In the genomic region with DNA sequence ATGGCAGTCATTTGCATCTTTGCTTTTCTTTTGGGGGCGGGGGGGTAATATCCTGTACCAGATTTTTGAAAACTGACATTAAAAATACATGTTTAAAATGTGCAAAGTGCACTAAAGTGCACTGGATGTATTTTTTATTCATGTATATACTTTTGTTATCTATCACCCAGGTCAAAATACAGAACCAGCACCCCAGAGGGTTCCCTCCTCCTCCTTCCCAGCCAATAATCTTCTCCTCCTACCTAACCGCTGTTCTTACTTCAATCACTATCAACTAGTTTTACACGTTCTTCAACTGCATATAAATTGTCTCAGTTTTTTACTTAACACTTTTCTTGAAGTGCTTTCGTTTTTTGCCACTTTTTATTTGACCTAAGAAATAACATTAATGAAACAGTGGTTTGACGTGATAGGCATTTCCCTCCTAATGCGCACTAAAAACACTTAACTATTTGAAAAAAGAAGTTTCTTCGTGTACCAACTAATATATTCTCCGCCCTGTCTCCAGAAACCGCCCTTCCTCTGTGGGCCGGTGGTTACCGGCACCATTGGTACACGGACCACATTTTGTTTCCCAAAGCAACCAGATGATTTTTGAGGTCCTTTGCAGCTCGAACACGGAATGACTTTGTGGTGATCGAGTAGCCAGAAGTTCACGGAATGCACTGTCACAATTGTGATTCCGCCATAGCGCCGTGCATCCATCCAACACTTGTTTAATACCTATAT, we compare ENCODE assay signal across 8 cellular contexts.
DNase-seq lines count a peak whose midpoint lies in the region; ATAC-seq, FAIRE-seq and TF ChIP-seq lines count a peak whose summit lies in the region.

No MANE protein-coding gene starts in this region.

- peaks cover 24% of the 10 kb centered on the region for H3K36me3 Mint-ChIP-seq in effector memory CD8-positive, alpha-beta T cell (ENCODE audit: insufficient read depth)
- peaks cover under 1% of the 10 kb centered on the region for H3K36me3 Mint-ChIP-seq in nephron progenitor cell (ENCODE audit: low read depth)

- TF ChIP-seq CTCF in WI38 (IDR thresholded peaks at IDR 0.05; ENCODE audit: low read depth, low read length) = no peak
- TF ChIP-seq CTCF in nephron progenitor cell (IDR thresholded peaks at IDR 0.05) = no peak

- peak overlapping the region; percentile 90 to 93 for H3K27ac Mint-ChIP-seq in effector memory CD8-positive, alpha-beta T cell
- H3K27ac Mint-ChIP-seq in nephron progenitor cell = peak overlapping the region; percentile 66

- peak; percentile 31 for ATAC-seq in effector memory CD8-positive, alpha-beta T cell (replicated peaks)

- H3K4me1 Mint-ChIP-seq in effector memory CD8-positive, alpha-beta T cell (ENCODE audit: low read depth in 2 of 2) = peaks cover 35 to 41% of the 10 kb centered on the region in 2 donors
- H3K4me1 Mint-ChIP-seq in nephron progenitor cell = peaks cover 58% of the 10 kb centered on the region

- no peaks in the 10 kb centered on the region for H3K9me3 Mint-ChIP-seq in effector memory CD8-positive, alpha-beta T cell
- peaks cover under 1% of the 10 kb centered on the region for H3K9me3 Mint-ChIP-seq in nephron progenitor cell

- H3K4me3 ChIP-seq in WI38 (ENCODE audit: low read depth, low read length) = peak overlapping the region; percentile 66

- H3K4me3 Mint-ChIP-seq in effector memory CD8-positive, alpha-beta T cell = peak overlapping the region; percentile 85 to 88
- peak overlapping the region; percentile 92 for H3K4me3 Mint-ChIP-seq in nephron progenitor cell

- no peak for FAIRE-seq in urothelium cell line (lab: Jason Lieb, UNC)

- no peaks in the 10 kb centered on the region for H3K27me3 Mint-ChIP-seq in effector memory CD8-positive, alpha-beta T cell
- peaks cover 5% of the 10 kb centered on the region for H3K27me3 Mint-ChIP-seq in nephron progenitor cell (ENCODE audit: low read depth, poor library complexity)

- DNase-seq in activated T-cell treated with anti-CD3 and anti-CD28 coated beads for 1 hour (ENCODE audit: low read depth) (peak; percentile 15), nephron progenitor cell (no peak), urothelium cell line (ENCODE audit: low spot score) (peak; percentile 13), DMS79 (lab: John Stamatoyannopoulos, UW) (no peak), NCI-H446 treated with DMSO at 0.1 percent for 48 hours (lab: John Stamatoyannopoulos, UW) (no peak)
- no peak for DNase-seq in activated T-cell treated with anti-CD3 and anti-CD28 coated beads, Interleukin-2, amount 50 U/mL, for 48 hours
- peak; percentile 14 to 50 (median 47) for DNase-seq in effector memory CD8-positive, alpha-beta T cell

Comparison
In these comparisons a context has a peak if more than half of its experiments do, and no peak if none do; other contexts are left out.
1. DNase-seq: peak in activated T-cell treated with anti-CD3 and anti-CD28 coated beads for 1 hour (single experiment), effector memory CD8-positive, alpha-beta T cell (3 of 3) and urothelium cell line (single experiment); none in activated T-cell treated with anti-CD3 and anti-CD28 coated beads, Interleukin-2, amount 50 U/mL, for 48 hours (0 of 2), nephron progenitor cell (single experiment), DMS79 (single experiment) and NCI-H446 treated with DMSO at 0.1 percent for 48 hours (single experiment).